Comparison of ENCODE assay signal across 8 cellular contexts in the genomic region with DNA sequence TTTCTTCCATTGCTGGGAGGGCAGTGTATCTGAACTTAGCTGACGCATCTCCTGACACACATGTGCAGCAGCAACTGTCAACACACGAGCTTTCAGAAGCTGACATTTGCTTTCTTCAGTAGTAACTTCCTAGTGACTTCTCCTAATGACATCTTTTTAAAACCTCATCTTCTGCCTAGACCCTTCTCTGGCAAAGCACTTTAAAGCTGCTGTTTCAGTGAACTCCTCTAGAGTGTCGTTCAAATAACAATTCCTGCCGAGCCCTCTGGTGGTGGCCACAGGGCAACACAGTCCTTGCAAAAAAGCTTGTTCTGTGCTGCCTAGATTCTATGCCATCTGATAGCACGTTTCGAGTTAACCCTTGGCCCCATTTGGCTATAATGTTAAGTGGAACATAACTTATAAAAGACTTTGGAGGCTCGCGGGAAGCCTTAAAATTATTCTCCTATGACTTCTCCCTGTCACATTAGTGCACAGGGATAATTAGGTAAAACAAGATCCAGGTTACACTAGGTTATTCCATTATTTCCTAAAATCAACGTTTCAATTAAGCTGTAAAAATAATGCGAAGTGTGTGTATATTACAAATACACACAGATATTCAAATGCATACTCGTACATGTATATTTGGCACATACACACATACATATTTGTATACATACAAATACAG.
A peak's percentile ranks its signal among the peaks of the same experiment; 100 is the strongest.
DNase-seq lines count a peak whose midpoint lies in the region; ATAC-seq and TF ChIP-seq lines count a peak whose summit lies in the region.

No MANE protein-coding gene starts in this region.

- POLR2A ChIA-PET in RWPE1 (lab: Yijun Ruan, JAX; ENCODE audit: low non-redundant PET), result no interaction called here

- intact Hi-C loops in posterior cingulate gyrus (cut with DNase I), result no loop called here

- H3K27ac ChIP-seq in RWPE1, result no peak overlapping the region

- CTCF ChIA-PET in RWPE1 (lab: Yijun Ruan, JAX), result interaction anchor here (0.5 to 0.7 kb wide), 3 partner anchors 10 to 618 kb away, joined by 3 read pairs; no protein-coding TSS in a partner anchor

- H3K4me3 ChIP-seq in AG09309 (ENCODE audit: control insufficient read depth, low read depth, low read length) (no peak overlapping the region), fibroblast of villous mesenchyme (ENCODE audit: low read depth, low read length) (no peak overlapping the region)

- peak; percentile 64 for ATAC-seq in GM18861 (IDR thresholded peaks at IDR 0.05; ENCODE audit: unreplicated experiment)
- no peak for ATAC-seq in GM21723 (IDR thresholded peaks at IDR 0.05; ENCODE audit: unreplicated experiment)

- TF ChIP-seq CTCF in AG09309 (IDR thresholded peaks at IDR 0.05; ENCODE audit: control insufficient read depth, insufficient read depth, low read depth, low read length, missing control alignments), result peak; percentile 80
- TF ChIP-seq CTCF in RWPE1 (conservative IDR thresholded peaks at IDR 0.05; ENCODE audit: low read depth), result peak; percentile 43; the same call in 1 of the 2 replicates
- TF ChIP-seq CTCF in fibroblast of villous mesenchyme (IDR thresholded peaks at IDR 0.05; ENCODE audit: insufficient read depth, low read depth, low read length), result peak; percentile 80

- no peak for DNase-seq in AG09309 (ENCODE audit: low read depth)
- peak; percentile 3 for DNase-seq in HuH-7 (ENCODE audit: low spot score)
- peak; percentile 2 for DNase-seq in RWPE1 (ENCODE audit: low spot score)
- DNase-seq in fibroblast of villous mesenchyme (ENCODE audit: low read depth), result peak; percentile 44
- DNase-seq in posterior cingulate gyrus, result peak in 9 of 10 donors; percentile 34 to 89 (median 45)
- no peak for DNase-seq in T-helper 1 cell

Comparison
In these comparisons a context has a peak if more than half of its experiments do, and no peak if none do; other contexts are left out.
1. DNase-seq: peak in HuH-7 (single experiment), RWPE1 (single experiment), fibroblast of villous mesenchyme (single experiment) and posterior cingulate gyrus (9 of 10); none in AG09309 (single experiment) and T-helper 1 cell (0 of 5).
2. Peak in every context shown above with its lines, with median percentiles within 50 percentile points of each other: CTCF ChIP-seq.